ENCODE assay signal across 11 cellular contexts in the genomic region with DNA sequence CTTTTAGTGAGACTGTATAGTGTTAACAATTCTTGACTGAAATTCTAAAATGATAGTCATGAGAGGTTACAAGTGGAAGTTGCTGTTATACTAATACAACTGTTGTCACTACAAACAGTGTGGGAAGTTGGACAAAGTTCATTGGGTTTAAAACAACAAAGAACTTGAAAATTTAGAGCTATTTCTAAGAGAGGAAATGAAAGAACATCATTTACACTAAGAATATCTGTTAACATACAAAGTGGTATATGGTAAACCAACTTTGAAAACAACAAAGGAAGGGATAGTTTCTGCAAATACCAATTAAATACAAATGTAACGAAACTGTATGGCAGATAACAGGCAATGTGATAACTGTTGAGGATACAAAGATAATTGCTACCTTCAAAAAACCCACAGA. TPM values are rescaled to one million over a fixed set of nuclear protein-coding genes. Genes with fewer than 3 reads are reported as not detected.
A peak's percentile ranks its signal among the peaks of the same experiment; 100 is the strongest.
DNase-seq lines count a peak whose midpoint lies in the region; ATAC-seq and TF ChIP-seq lines count a peak whose summit lies in the region.
"Had no signal": no experiment of that assay in that cellular context is flagged by ENCODE, and none has a peak within 500 bp of the region (broad histone marks: within the 10 kb centered on the region; RNA-seq: fewer than 3 reads in every experiment).

No MANE protein-coding gene starts in this region.

- no peak for TF ChIP-seq CTCF in CD4-positive, alpha-beta T cell (IDR thresholded peaks at IDR 0.05)

- no peaks in the 10 kb centered on the region for H3K9me3 Mint-ChIP-seq in CD4-positive, CD25-positive, alpha-beta regulatory T cell
- no peaks in the 10 kb centered on the region for H3K9me3 Mint-ChIP-seq in IgD-negative memory B cell
- H3K9me3 Mint-ChIP-seq in CD4-positive, alpha-beta T cell = no peaks in the 10 kb centered on the region

- intact Hi-C loops in CD4-positive, alpha-beta T cell (cut with DNase I, micrococcal nuclease) = loop anchor here in 1 of 2 experiments (5.0 kb wide), 1 partner anchor 42 kb away; no protein-coding TSS in a partner anchor

- no peak for TF ChIP-seq POLR2A in erythroblast (IDR thresholded peaks at IDR 0.05; ENCODE audit: low read length)

- DNase-seq in CD4-positive, CD25-positive, alpha-beta regulatory T cell = no peak
- no peak for DNase-seq in erythroblast (lab: John Stamatoyannopoulos, UW)
- no peak for DNase-seq in stimulated activated CD4-positive, alpha-beta T cell treated with anti-CD3 and anti-CD28 coated beads, Interleukin-1b, Interleukin-23, amount 100 ng/mL, for 48 hours
- no peak for DNase-seq in activated CD4-positive, CD25-positive, alpha-beta regulatory T cell treated with anti-CD3 and anti-CD28 coated beads, Interleukin-2, amount 50 U/mL, for 72 hours
- DNase-seq in CD4-positive, alpha-beta T cell = no peak
- DNase-seq: amniotic stem cell; NCI-H1105 treated with DMSO at 0.1 percent for 48 hours; NK-92 treated with Interleukin-12 subunit alpha and Interleukin-12 subunit beta, amount 100 ng/mL, for 24 hours had no signal

- H3K27ac Mint-ChIP-seq in CD4-positive, CD25-positive, alpha-beta regulatory T cell = no peak overlapping the region
- H3K27ac Mint-ChIP-seq in IgD-negative memory B cell = peak overlapping the region in 1 of 3 donors; percentile 55
- no peak overlapping the region for H3K27ac Mint-ChIP-seq in CD4-positive, alpha-beta T cell

- no peaks in the 10 kb centered on the region for H3K27me3 ChIP-seq in CD4-positive, CD25-positive, alpha-beta regulatory T cell (ENCODE audit: control insufficient read depth, insufficient read depth, low read length)
- no peaks in the 10 kb centered on the region for H3K27me3 ChIP-seq in CD4-positive, alpha-beta T cell (ENCODE audit: control insufficient read depth, insufficient read depth, low read length)

- H3K9me3 ChIP-seq in CD4-positive, CD25-positive, alpha-beta regulatory T cell (ENCODE audit: control insufficient read depth in 2 of 2, low read length in 2 of 2) = no peaks in the 10 kb centered on the region
- H3K9me3 ChIP-seq in CD4-positive, alpha-beta T cell (ENCODE audit: control insufficient read depth, low read length) = no peaks in the 10 kb centered on the region

- no peak overlapping the region for H3K27ac ChIP-seq in CD4-positive, CD25-positive, alpha-beta regulatory T cell (ENCODE audit: insufficient read depth, low read length, poor library complexity, severe bottlenecking)
- H3K27ac ChIP-seq in CD4-positive, alpha-beta T cell (ENCODE audit: low read depth, low read length) = no peak overlapping the region

- CTCF ChIA-PET in CD4-positive, alpha-beta T cell (lab: Charles Lee) = interaction anchor here (1.1 to 1.3 kb wide), 2 partner anchors 14 to 21 kb away, joined by 3 to 4 read pairs; no protein-coding TSS in a partner anchor

- H3K27me3 Mint-ChIP-seq in CD4-positive, CD25-positive, alpha-beta regulatory T cell = no peaks in the 10 kb centered on the region
- no peaks in the 10 kb centered on the region for H3K27me3 Mint-ChIP-seq in IgD-negative memory B cell
- H3K27me3 Mint-ChIP-seq in CD4-positive, alpha-beta T cell = no peaks in the 10 kb centered on the region

- peak overlapping the region; percentile 4 for H3K4me3 ChIP-seq in CD4-positive, CD25-positive, alpha-beta regulatory T cell (ENCODE audit: low read depth, low read length)

- POLR2A ChIA-PET in CD4-positive, alpha-beta T cell (lab: Charles Lee) = interaction anchor here (0.9 kb wide), 1 partner anchor 27 kb away, joined by 3 read pairs; no protein-coding TSS in a partner anchor

- H3K4me1 ChIP-seq in CD4-positive, CD25-positive, alpha-beta regulatory T cell (ENCODE audit: control insufficient read depth, insufficient read depth, low read length, poor library complexity, severe bottlenecking) = peaks cover 35% of the 10 kb centered on the region

- H3K36me3 Mint-ChIP-seq in CD4-positive, CD25-positive, alpha-beta regulatory T cell = peaks cover 26% of the 10 kb centered on the region
- H3K36me3 Mint-ChIP-seq in IgD-negative memory B cell = peaks cover 11% of the 10 kb centered on the region
- H3K36me3 Mint-ChIP-seq in CD4-positive, alpha-beta T cell (ENCODE audit: low read depth) = peaks cover 64% of the 10 kb centered on the region

- H3K36me3 ChIP-seq in CD4-positive, CD25-positive, alpha-beta regulatory T cell (ENCODE audit: control insufficient read depth, insufficient read depth, low read length) = peaks cover 18% of the 10 kb centered on the region

- H3K4me3 Mint-ChIP-seq in CD4-positive, CD25-positive, alpha-beta regulatory T cell = peak overlapping the region in 2 of 4 donors; percentile 2 to 37
- peak overlapping the region; percentile 13 to 72 (median 55) for H3K4me3 Mint-ChIP-seq in IgD-negative memory B cell
- no peak overlapping the region for H3K4me3 Mint-ChIP-seq in CD4-positive, alpha-beta T cell

- no peak for ATAC-seq in CD4-positive, CD25-positive, alpha-beta regulatory T cell (ENCODE audit: low read depth in 2 of 2)
- ATAC-seq in GM19372 (IDR thresholded peaks at IDR 0.05; ENCODE audit: low read depth, unreplicated experiment) (peak; percentile 40), HG02763 (IDR thresholded peaks at IDR 0.05; ENCODE audit: unreplicated experiment) (peak; percentile 46)
- ATAC-seq in CD4-positive, alpha-beta T cell (ENCODE audit: poor library complexity) = no peak

- peaks cover 65 to 84% (median 71%) of the 10 kb centered on the region in 4 donors for H3K4me1 Mint-ChIP-seq in CD4-positive, CD25-positive, alpha-beta regulatory T cell
- peaks cover 70 to 81% (median 74%) of the 10 kb centered on the region in 3 donors for H3K4me1 Mint-ChIP-seq in IgD-negative memory B cell
- peaks cover 92% of the 10 kb centered on the region for H3K4me1 Mint-ChIP-seq in CD4-positive, alpha-beta T cell (ENCODE audit: low read depth)

RNA-seq across cellular contexts. Expression of a gene that starts 11.6 kb away (rescaled TPM):
- total RNA-seq in CD4-positive, CD25-positive, alpha-beta regulatory T cell = 106 TPM
- 100 to 1,000 TPM in 2 of 4 donors, 10 to 100 TPM in 2; 75.3 to 121 (median 97.4) TPM for polyA plus RNA-seq in CD4-positive, CD25-positive, alpha-beta regulatory T cell
- 235 TPM for polyA plus RNA-seq in IgD-negative memory B cell
- total RNA-seq in CD4-positive, alpha-beta T cell = 10 to 100 TPM; 88.4 to 94.0 TPM

Comparison
In these comparisons a context has a peak if more than half of its experiments do, and no peak if none do; other contexts are left out.
1. ATAC-seq: peak in GM19372 (single experiment) and HG02763 (single experiment); none in CD4-positive, CD25-positive, alpha-beta regulatory T cell (0 of 2) and CD4-positive, alpha-beta T cell (single experiment).